In genomic region chr22:19448739-19449421, GRCh38 we compare ENCODE assay signal across 8 cellular contexts. TPM values are rescaled to one million over a fixed set of nuclear protein-coding genes. Genes with fewer than 3 reads are reported as not detected.
DNase-seq lines count a peak whose midpoint lies in the region; ATAC-seq and TF ChIP-seq lines count a peak whose summit lies in the region.

No MANE protein-coding gene starts in this region.

- H3K4me1 ChIP-seq in PC-3 (ENCODE audit: insufficient read depth, low read length) (peaks cover 12% of the 10 kb centered on the region), endodermal cell (ENCODE audit: control insufficient read depth, insufficient read depth, low read length) (peaks cover 7% of the 10 kb centered on the region)

- no peaks in the 10 kb centered on the region for H3K9me3 ChIP-seq in PC-3 (ENCODE audit: low read length)
- H3K9me3 ChIP-seq in endodermal cell (ENCODE audit: control insufficient read depth, low read length): no peaks in the 10 kb centered on the region

- POLR2A ChIA-PET in PC-3 (lab: Charles Lee; ENCODE audit: unreplicated experiment): no interaction called here

- H3K9me2 ChIP-seq in PC-3 (replicated peaks; ENCODE audit: low read length): no peaks in the 10 kb centered on the region

- 82 to 84% methylated on average over 4 to 5 of the region's 5 CpGs for WGBS in endodermal cell (ENCODE audit: insufficient coverage in 1 of 2, insufficient read length in 1 of 2), 2 experiments

- no peaks in the 10 kb centered on the region for H4K20me1 ChIP-seq in PC-3 (ENCODE audit: low read length)

- peak overlapping the region; percentile 80; the same call in 1 of the 2 replicates for H3K4me2 ChIP-seq in PC-3 (ENCODE audit: low read length)

- H2AFZ ChIP-seq in PC-3 (ENCODE audit: low read length): no peak overlapping the region

- H3K27ac Mint-ChIP-seq in endodermal cell: peak overlapping the region; percentile 75
- H3K27ac Mint-ChIP-seq in stimulated activated naive B cell treated with anti-CD40 and anti-IgM and Interleukin-4, amounts not matched to agents 10 μg/mL and 1 μg/mL and 100 μg/mL, for 72 hours: no peak overlapping the region

- peaks cover 55% of the 10 kb centered on the region for H3K36me3 Mint-ChIP-seq in endodermal cell (ENCODE audit: low read depth)
- peaks cover 19 to 39% of the 10 kb centered on the region in 2 donors for H3K36me3 Mint-ChIP-seq in stimulated activated naive B cell treated with anti-CD40 and anti-IgM and Interleukin-4, amounts not matched to agents 10 μg/mL and 1 μg/mL and 100 μg/mL, for 72 hours

- H3K4me3 Mint-ChIP-seq in endodermal cell: peak overlapping the region; percentile 82
- H3K4me3 Mint-ChIP-seq in stimulated activated naive B cell treated with anti-CD40 and anti-IgM and Interleukin-4, amounts not matched to agents 10 μg/mL and 1 μg/mL and 100 μg/mL, for 72 hours: peak overlapping the region; percentile 49 to 88

- BruUV-seq in PC-3 (replicated peaks; lab: Mats Ljungman, UMichigan): no TSS peak

- H3K36me3 ChIP-seq in PC-3 (ENCODE audit: low read depth, low read length) (peaks cover 15% of the 10 kb centered on the region; the same call in 1 of the 2 replicates), endodermal cell (ENCODE audit: control insufficient read depth, insufficient read depth, low read length) (peaks cover 68% of the 10 kb centered on the region)

- no peaks in the 10 kb centered on the region for H3F3A ChIP-seq in PC-3 (ENCODE audit: low read length, unreplicated experiment)

- peak; percentile 69 for DNase-seq in activated effector memory CD4-positive, alpha-beta T cell treated with anti-CD3 and anti-CD28 coated beads, Interleukin-2, amount 50 U/mL, for 16 hours
- DNase-seq in activated effector memory CD4-positive, alpha-beta T cell treated with Interleukin-2 at 50 U/mL for 16 hours: no peak
- DNase-seq in PC-3 (no peak), endodermal cell (peak; percentile 58), coronary artery (ENCODE audit: low spot score) (no peak), NCI-H2029 (lab: John Stamatoyannopoulos, UW) (no peak), occipital lobe (lab: John Stamatoyannopoulos, UW) (no peak)
- peak; percentile 30 for DNase-seq in stimulated activated naive B cell treated with anti-CD40 and anti-IgM and Interleukin-4, amounts not matched to agents 10 μg/mL and 1 μg/mL and 100 μg/mL, for 72 hours

- ATAC-seq in PC-3: no peak
- ATAC-seq in stimulated activated naive B cell treated with anti-CD40 and anti-IgM and Interleukin-4, amounts not matched to agents 10 μg/mL and 1 μg/mL and 100 μg/mL, for 72 hours (replicated peaks): peak in 1 of 2 donors; percentile 30

- H3K9ac ChIP-seq in PC-3 (ENCODE audit: low read length) (no peak overlapping the region), endodermal cell (ENCODE audit: extremely low read depth, low read length, poor library complexity, severe bottlenecking) (peak overlapping the region; percentile 90)

- H3K27ac ChIP-seq in PC-3 (ENCODE audit: low read length): no peak overlapping the region
- H3K27ac ChIP-seq in endodermal cell (ENCODE audit: low read depth, low read length): no peak overlapping the region
- H3K27ac ChIP-seq in coronary artery: no peak overlapping the region

- CTCF ChIA-PET in PC-3 (lab: Charles Lee): no interaction called here

- no peaks in the 10 kb centered on the region for H3K27me3 Mint-ChIP-seq in endodermal cell (ENCODE audit: insufficient read depth)
- no peaks in the 10 kb centered on the region for H3K27me3 Mint-ChIP-seq in stimulated activated naive B cell treated with anti-CD40 and anti-IgM and Interleukin-4, amounts not matched to agents 10 μg/mL and 1 μg/mL and 100 μg/mL, for 72 hours

- TF ChIP-seq CTCF in PC-3 (conservative IDR thresholded peaks at IDR 0.05; ENCODE audit: low read depth, low read length) (no peak), endodermal cell (conservative IDR thresholded peaks at IDR 0.05) (peak; percentile 17), coronary artery (IDR thresholded peaks at IDR 0.05) (no peak)

- H3K4me1 Mint-ChIP-seq in endodermal cell: peaks cover 24% of the 10 kb centered on the region
- H3K4me1 Mint-ChIP-seq in stimulated activated naive B cell treated with anti-CD40 and anti-IgM and Interleukin-4, amounts not matched to agents 10 μg/mL and 1 μg/mL and 100 μg/mL, for 72 hours: peaks cover 28 to 45% of the 10 kb centered on the region in 2 donors

- H3K27me3 ChIP-seq in PC-3 (ENCODE audit: low read length): no peaks in the 10 kb centered on the region
- no peaks in the 10 kb centered on the region for H3K27me3 ChIP-seq in endodermal cell (ENCODE audit: control insufficient read depth, insufficient read depth, low read length, poor library complexity, severe bottlenecking)

- no peaks in the 10 kb centered on the region for H3K9me3 Mint-ChIP-seq in endodermal cell
- H3K9me3 Mint-ChIP-seq in stimulated activated naive B cell treated with anti-CD40 and anti-IgM and Interleukin-4, amounts not matched to agents 10 μg/mL and 1 μg/mL and 100 μg/mL, for 72 hours: no peaks in the 10 kb centered on the region

- peaks cover 33% of the 10 kb centered on the region for H3K79me2 ChIP-seq in PC-3 (ENCODE audit: low read length)

- H3K4me3 ChIP-seq in PC-3 (ENCODE audit: low read length): no peak overlapping the region
- peak overlapping the region; percentile 94 for H3K4me3 ChIP-seq in endodermal cell (ENCODE audit: low read length)
- H3K4me3 ChIP-seq in coronary artery: no peak overlapping the region

- intact Hi-C loops in PC-3 (cut with micrococcal nuclease): no loop called here

RNA-seq across cellular contexts. Expression of gene C22orf39, which starts 1.4 kb away (rescaled TPM):
- total RNA-seq in PC-3 (2014; rRNA removed) (22.2 and 25.0 TPM in 2 replicates), endodermal cell (10 to 100 TPM; 27.4 to 31.5 TPM), occipital lobe (31.8 TPM)
- polyA plus RNA-seq in endodermal cell (2013, experiment 1 of 2): 54.2 TPM
- 51.1 TPM for polyA plus RNA-seq in endodermal cell (2013, experiment 2 of 2)

RNA-seq across cellular contexts. Expression of gene MRPL40, which starts 16.5 kb away (rescaled TPM):
- total RNA-seq in PC-3 (2014; rRNA removed) (49.4 and 55.1 TPM in 2 replicates), endodermal cell (10 to 100 TPM; 20.3 to 26.5 TPM), occipital lobe (10.0 TPM)
- 26.6 TPM for polyA plus RNA-seq in endodermal cell (2013, experiment 1 of 2)
- polyA plus RNA-seq in endodermal cell (2013, experiment 2 of 2): 24.3 TPM

RNA-seq across cellular contexts. Expression of gene HIRA, which starts 17.3 kb away (rescaled TPM):
- total RNA-seq in PC-3 (2014; rRNA removed): 12.4 and 15.3 TPM in 2 replicates
- 10 to 100 TPM; 44.8 to 46.6 TPM for total RNA-seq in endodermal cell
- 31.6 TPM for polyA plus RNA-seq in endodermal cell (2013, experiment 1 of 2)
- polyA plus RNA-seq in endodermal cell (2013, experiment 2 of 2): 31.8 TPM
- 24.5 TPM for total RNA-seq in occipital lobe

RNA-seq across cellular contexts. Expression of gene UFD1, which starts 30.1 kb away (rescaled TPM):
- 92.6 and 95.7 TPM in 2 replicates for total RNA-seq in PC-3 (2014; rRNA removed)
- 10 to 100 TPM; 67.7 to 69.2 TPM for total RNA-seq in endodermal cell
- 50.1 TPM for polyA plus RNA-seq in endodermal cell (2013, experiment 1 of 2)
- 54.0 TPM for polyA plus RNA-seq in endodermal cell (2013, experiment 2 of 2)
- 22.3 TPM for total RNA-seq in occipital lobe

RNA-seq across cellular contexts. Expression of gene CDC45, which starts 30.8 kb away (rescaled TPM):
- 70.9 and 77.1 TPM in 2 replicates for total RNA-seq in PC-3 (2014; rRNA removed)
- total RNA-seq in endodermal cell: 10 to 100 TPM; 30.3 to 31.2 TPM
- 32.6 TPM for polyA plus RNA-seq in endodermal cell (2013, experiment 1 of 2)
- 26.2 TPM for polyA plus RNA-seq in endodermal cell (2013, experiment 2 of 2)
- 1.4 TPM for total RNA-seq in occipital lobe

Comparison
In these comparisons a context has a peak if more than half of its experiments do, and no peak if none do; other contexts are left out.
1. DNase-seq: peak in activated effector memory CD4-positive, alpha-beta T cell treated with anti-CD3 and anti-CD28 coated beads, Interleukin-2, amount 50 U/mL, for 16 hours (single experiment), endodermal cell (single experiment) and stimulated activated naive B cell treated with anti-CD40 and anti-IgM and Interleukin-4, amounts not matched to agents 10 μg/mL and 1 μg/mL and 100 μg/mL, for 72 hours (single experiment); none in activated effector memory CD4-positive, alpha-beta T cell treated with Interleukin-2 at 50 U/mL for 16 hours (single experiment), PC-3 (single experiment), coronary artery (single experiment), NCI-H2029 (single experiment) and occipital lobe (single experiment).